21 cellular contexts compared by ENCODE assay signal in the genomic region with DNA sequence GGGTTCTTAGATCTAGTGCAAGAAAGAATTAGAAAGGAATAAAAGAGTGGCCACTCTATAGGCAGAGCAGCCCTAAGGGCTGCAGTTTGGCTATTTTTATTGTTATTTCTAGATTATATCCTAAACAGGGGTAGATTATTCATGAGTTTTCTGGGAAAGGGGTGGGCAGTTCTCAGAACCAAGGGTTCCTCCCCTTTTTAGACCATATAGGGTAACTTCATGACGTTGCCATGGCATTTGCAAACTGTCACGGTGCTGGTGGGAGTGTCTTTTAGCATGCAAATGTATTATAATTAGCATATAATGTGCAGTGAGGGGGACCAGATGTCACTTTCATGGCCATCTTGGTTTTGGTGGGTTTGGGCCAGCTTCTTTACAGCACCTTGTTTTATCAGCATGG.
"Had no signal": no experiment of that assay in that cellular context is flagged by ENCODE, and none has a peak within 500 bp of the region (broad histone marks: within the 10 kb centered on the region; RNA-seq: fewer than 3 reads in every experiment).

No MANE protein-coding gene starts in this region.

- H3K27ac ChIP-seq: coronary artery, dorsolateral prefrontal cortex, esophagus squamous epithelium, gastrocnemius medialis, heart right ventricle, left lung, lower lobe of right lung had no signal

- H3K27me3 ChIP-seq: dorsolateral prefrontal cortex, esophagus squamous epithelium, gastrocnemius medialis, heart right ventricle, left lung had no signal

- H3K4me3 ChIP-seq: coronary artery, dorsolateral prefrontal cortex, esophagus squamous epithelium, gastrocnemius medialis, heart right ventricle, left lung, lower lobe of right lung, mucosa of descending colon had no signal

- H3K36me3 ChIP-seq: gastrocnemius medialis had no signal

- ATAC-seq: esophagus mucosa, gastrocnemius medialis, heart right ventricle, left cardiac atrium, left lung, left ventricle myocardium superior, lower lobe of right lung, mucosa of descending colon had no signal

- H3K9me3 ChIP-seq: esophagus squamous epithelium, gastrocnemius medialis, heart right ventricle, left lung, lower lobe of right lung, mucosa of descending colon had no signal

- H3K4me1 ChIP-seq: esophagus squamous epithelium, gastrocnemius medialis, heart right ventricle, left lung, lower lobe of right lung had no signal

- DNase-seq: dermis blood vessel endothelial cell; dorsolateral prefrontal cortex; effector CD4-positive, alpha-beta T cell; effector memory CD4-positive, alpha-beta T cell; esophagus squamous epithelium; foreskin fibroblast; foreskin melanocyte; gastrocnemius medialis; glutamatergic neuron; head of caudate nucleus; heart right ventricle; hippocampal formation; left cardiac atrium; left lung; left ventricle myocardium superior; lower lobe of right lung; mesenchymal stem cell; mucosa of descending colon; naive B cell had no signal
